In genomic region chr5:157458835-157459234, GRCh38 we compare ENCODE assay signal across 14 cellular contexts.
"Had no signal": no experiment of that assay in that cellular context is flagged by ENCODE, and none has a peak within 500 bp of the region (broad histone marks: within the 10 kb centered on the region; RNA-seq: fewer than 3 reads in every experiment).

No MANE protein-coding gene starts in this region.

- DNase-seq: activated naive CD4-positive, alpha-beta T cell treated with anti-CD3 and anti-CD28 coated beads for 36 hours; activated T-cell treated with anti-CD3 and anti-CD28 coated beads, Interleukin-2, amount 50 U/mL, for 48 hours; amniotic stem cell; brain microvascular endothelial cell; cerebellar nuclear complex; esophagus squamous epithelium; foreskin fibroblast; glutamatergic neuron; left cardiac atrium; stimulated activated CD4-positive, alpha-beta T cell treated with anti-CD3 and anti-CD28 coated beads, Interleukin-15, amount 100 ng/mL, for 24 hours; stimulated activated CD4-positive, alpha-beta T cell treated with anti-CD3 and anti-CD28 coated beads, Interleukin-4, amount 100 ng/mL, for 24 hours; stimulated activated naive CD8-positive, alpha-beta T cell treated with anti-CD3 and anti-CD28 coated beads, Interleukin-15, amount 100 ng/mL, for 72 hours; thyroid gland had no signal

- H3K27ac Mint-ChIP-seq: activated naive CD4-positive, alpha-beta T cell treated with anti-CD3 and anti-CD28 coated beads for 36 hours; stimulated activated naive CD8-positive, alpha-beta T cell treated with anti-CD3 and anti-CD28 coated beads, Interleukin-15, amount 100 ng/mL, for 72 hours had no signal

- H3K4me3 ChIP-seq: thyroid gland had no signal

- H3K36me3 ChIP-seq: brain microvascular endothelial cell, esophagus squamous epithelium, thyroid gland had no signal

- H3K27me3 ChIP-seq: brain microvascular endothelial cell, thyroid gland had no signal

- H3K9me3 Mint-ChIP-seq: activated naive CD4-positive, alpha-beta T cell treated with anti-CD3 and anti-CD28 coated beads for 36 hours; stimulated activated naive CD8-positive, alpha-beta T cell treated with anti-CD3 and anti-CD28 coated beads, Interleukin-15, amount 100 ng/mL, for 72 hours had no signal

- ATAC-seq: activated CD4-positive, CD25-positive, alpha-beta regulatory T cell treated with anti-CD3 and anti-CD28 coated beads, Interleukin-2, amount 50 U/mL, for 24 hours; left cardiac atrium; stimulated activated naive CD8-positive, alpha-beta T cell treated with anti-CD3 and anti-CD28 coated beads, Interleukin-15, amount 100 ng/mL, for 72 hours had no signal
